Comparison of ENCODE assay signal across 17 cellular contexts in genomic region chrX:102846544-102847236, GRCh38.
DNase-seq lines count a peak whose midpoint lies in the region; ATAC-seq and TF ChIP-seq lines count a peak whose summit lies in the region.
"Had no signal": no experiment of that assay in that cellular context is flagged by ENCODE, and none has a peak within 500 bp of the region (broad histone marks: within the 10 kb centered on the region; RNA-seq: fewer than 3 reads in every experiment).

No MANE protein-coding gene starts in this region.

- no peak for TF ChIP-seq CTCF in choroid plexus epithelial cell (conservative IDR thresholded peaks at IDR 0.05; ENCODE audit: low read depth, low read length)

- ATAC-seq in GM18861 (IDR thresholded peaks at IDR 0.05; ENCODE audit: unreplicated experiment) = no peak
- ATAC-seq: left colon, right cardiac atrium, T-cell had no signal

- no peak overlapping the region for H3K4me3 ChIP-seq in choroid plexus epithelial cell (ENCODE audit: low read depth, low read length)
- H3K4me3 ChIP-seq in skeletal muscle cell (ENCODE audit: low read depth, low read length) = no peak overlapping the region

- DNase-seq in ELR (ENCODE audit: low read depth) = peak; percentile 85
- DNase-seq in RPMI7951 (ENCODE audit: low read depth) = peak; percentile 51
- DNase-seq in choroid plexus epithelial cell (ENCODE audit: low read depth) = peak; percentile 53
- peak; percentile 39 for DNase-seq in skeletal muscle cell (ENCODE audit: low read depth)
- DNase-seq in hypothalamus (lab: John Stamatoyannopoulos, UW) = no peak
- no peak for DNase-seq in D341Med (ENCODE audit: low spot score)
- no peak for DNase-seq in NCI-H1930 (lab: John Stamatoyannopoulos, UW)
- DNase-seq: activated B cell treated with CpG ODN at 0.5 μM for 24 hours; activated effector memory CD4-positive, alpha-beta T cell treated with Interleukin-2 at 50 U/mL for 16 hours; left colon; NCI-H2171; NCI-H82; right cardiac atrium; RPMI8226; stimulated activated CD4-positive, alpha-beta T cell treated with anti-CD3 and anti-CD28 coated beads, Interleukin-2, amount 100 ng/mL, for 24 hours; T-cell had no signal

Comparison
In these comparisons a context has a peak if more than half of its experiments do, and no peak if none do; other contexts are left out.
1. DNase-seq: peak in ELR (single experiment), RPMI7951 (single experiment), choroid plexus epithelial cell (single experiment) and skeletal muscle cell (single experiment); none in hypothalamus (0 of 51), D341Med (single experiment) and NCI-H1930 (0 of 2).